10 cellular contexts compared by ENCODE assay signal in the genomic region with DNA sequence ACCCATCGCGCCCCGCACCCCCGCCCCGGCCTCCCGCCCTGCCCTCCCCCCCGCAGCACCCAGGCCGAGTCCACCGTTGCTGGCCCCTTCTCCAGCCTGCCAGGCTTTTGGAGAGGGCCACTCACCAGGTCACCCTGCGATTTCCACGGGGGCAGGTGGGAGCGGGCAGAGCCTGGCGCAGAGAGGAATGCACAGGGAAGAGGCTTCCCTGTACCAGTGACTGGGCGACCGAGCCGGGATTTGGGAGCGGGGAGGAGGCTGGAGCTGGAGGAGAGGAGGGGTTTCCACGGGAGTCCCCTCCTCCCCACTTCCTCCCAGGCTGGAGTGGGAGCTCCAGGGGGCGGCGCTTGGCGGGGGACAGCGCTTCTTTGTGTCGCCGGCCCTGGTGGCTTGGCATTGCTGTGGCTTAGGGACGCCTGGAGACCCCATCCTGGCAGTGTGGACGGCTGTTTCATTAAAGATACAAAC. TPM values are rescaled to one million over a fixed set of nuclear protein-coding genes. Genes with fewer than 3 reads are reported as not detected.
DNase-seq lines count a peak whose midpoint lies in the region; ATAC-seq lines count a peak whose summit lies in the region.
"Had no signal": no experiment of that assay in that cellular context is flagged by ENCODE, and none has a peak within 500 bp of the region (broad histone marks: within the 10 kb centered on the region; RNA-seq: fewer than 3 reads in every experiment).

No MANE protein-coding gene starts in this region.

- WGBS in aorta, 2 donors: 2 to 3% methylated on average over 16 to 26 of the region's 26 CpGs

- H3K36me3 ChIP-seq in aorta (ENCODE audit: control insufficient read depth in 1 of 2, insufficient read depth in 2 of 2, low read length in 1 of 2): no peaks in the 10 kb centered on the region
- H3K36me3 ChIP-seq: SJSA1 had no signal

- H3K9me3 ChIP-seq in aorta (ENCODE audit: control insufficient read depth, low read length): no peaks in the 10 kb centered on the region
- H3K9me3 ChIP-seq: SJSA1 had no signal

- peaks cover 0 to 10% of the 10 kb centered on the region in 2 donors for H3K4me1 ChIP-seq in aorta (ENCODE audit: control insufficient read depth in 1 of 2, insufficient read depth in 2 of 2, low read length in 2 of 2)
- H3K4me1 ChIP-seq: SJSA1 had no signal

- H3K27ac Mint-ChIP-seq in activated T-cell treated with anti-CD3 and anti-CD28 coated beads, Interleukin-2, amount 50 U/mL, for 24 hours: no peak overlapping the region

- intact Hi-C loops in aorta (cut with DNase I): no loop called here

- H3K4me3 Mint-ChIP-seq in activated T-cell treated with anti-CD3 and anti-CD28 coated beads, Interleukin-2, amount 50 U/mL, for 24 hours: peak overlapping the region; percentile 63

- peaks cover 20% of the 10 kb centered on the region for H3K4me1 Mint-ChIP-seq in activated T-cell treated with anti-CD3 and anti-CD28 coated beads, Interleukin-2, amount 50 U/mL, for 24 hours (ENCODE audit: low read depth)

- no peaks in the 10 kb centered on the region for H3K36me3 Mint-ChIP-seq in activated T-cell treated with anti-CD3 and anti-CD28 coated beads, Interleukin-2, amount 50 U/mL, for 24 hours (ENCODE audit: low read depth)

- no peak overlapping the region for H3K27ac ChIP-seq in aorta (ENCODE audit: low read depth in 1 of 2, low read length in 2 of 2)
- H3K27ac ChIP-seq: BLaER1 treated with 17β-estradiol and CSF1 and Interleukin-3, amounts not matched to agents 10 nM and 100 nM; SJSA1 had no signal

- H3K9me3 Mint-ChIP-seq in activated T-cell treated with anti-CD3 and anti-CD28 coated beads, Interleukin-2, amount 50 U/mL, for 24 hours: no peaks in the 10 kb centered on the region

- no peaks in the 10 kb centered on the region for H3K27me3 ChIP-seq in aorta (ENCODE audit: control insufficient read depth in 1 of 2, insufficient read depth in 2 of 2, low read length in 1 of 2)
- H3K27me3 ChIP-seq: BLaER1 treated with 17β-estradiol and CSF1 and Interleukin-3, amounts not matched to agents 10 nM and 100 nM; SJSA1 had no signal

- no peak for DNase-seq in activated T-cell treated with anti-CD3 and anti-CD28 coated beads, Interleukin-2, amount 50 U/mL, for 24 hours
- DNase-seq in activated T-cell treated with anti-CD3 and anti-CD28 coated beads for 4 hours (no peak), SK-N-DZ (ENCODE audit: low spot score) (peak; percentile 92), fibroblast of the conjunctiva (ENCODE audit: low read depth) (peak; percentile 24), myocyte (ENCODE audit: low read depth) (peak; percentile 59), aorta (peak; percentile 81 to 90), NAMALWA (ENCODE audit: low spot score) (no peak)

- ATAC-seq in aorta (ENCODE audit: low FRiP score): peak; percentile 90
- no peak for ATAC-seq in GM18519 (IDR thresholded peaks at IDR 0.05; ENCODE audit: low FRiP score, unreplicated experiment)

- peaks cover 49% of the 10 kb centered on the region for H3K27me3 Mint-ChIP-seq in activated T-cell treated with anti-CD3 and anti-CD28 coated beads, Interleukin-2, amount 50 U/mL, for 24 hours

- H3K4me3 ChIP-seq in aorta (ENCODE audit: low read length in 2 of 2): peak overlapping the region; percentile 75 to 88
- H3K4me3 ChIP-seq: BLaER1 treated with 17β-estradiol and CSF1 and Interleukin-3, amounts not matched to agents 10 nM and 100 nM; SJSA1 had no signal

RNA-seq across cellular contexts. Expression of a gene that starts 19.3 kb away (rescaled TPM):
- 51.6 and 73.6 TPM in 2 replicates for polyA plus RNA-seq in SK-N-DZ (2014; cell fraction: cytosol; rRNA removed)
- polyA plus RNA-seq in SK-N-DZ (2014; cell fraction: nucleus; rRNA removed): 18.2 and 23.5 TPM in 2 replicates
- total RNA-seq in myocyte (96.8 and 109 TPM in 2 replicates), aorta (10 to 100 TPM; 42.1 to 58.6 TPM)
- 83.5 TPM for polyA plus RNA-seq in myocyte (2012)
- polyA plus RNA-seq in aorta: 10 to 100 TPM in 1 of 2 donors, 1 to 10 TPM in 1; 7.5 to 14.5 TPM

RNA-seq across cellular contexts. Expression of a gene that starts 52.4 kb away (rescaled TPM):
- not detected in 2 replicates for polyA plus RNA-seq in SK-N-DZ (2014; cell fraction: cytosol; rRNA removed)
- polyA plus RNA-seq in SK-N-DZ (2014; cell fraction: nucleus; rRNA removed): not detected in 2 replicates
- total RNA-seq in myocyte (not detected in 2 replicates), aorta (not detected)
- polyA plus RNA-seq in myocyte (2012): 0.09 TPM
- polyA plus RNA-seq in aorta: not detected

Comparison
In these comparisons a context has a peak if more than half of its experiments do, and no peak if none do; other contexts are left out.
1. DNase-seq: peak in SK-N-DZ (single experiment), fibroblast of the conjunctiva (single experiment), myocyte (single experiment) and aorta (2 of 2); none in activated T-cell treated with anti-CD3 and anti-CD28 coated beads, Interleukin-2, amount 50 U/mL, for 24 hours (single experiment), activated T-cell treated with anti-CD3 and anti-CD28 coated beads for 4 hours (single experiment) and NAMALWA (single experiment).